ENCODE assay signal across 8 cellular contexts in genomic region chr22:42283288-42284229, GRCh38. TPM values are rescaled to one million over a fixed set of nuclear protein-coding genes. Genes with fewer than 3 reads are reported as not detected.
DNase-seq lines count a peak whose midpoint lies in the region; ATAC-seq and TF ChIP-seq lines count a peak whose summit lies in the region.

No MANE protein-coding gene starts in this region.

- H3K9ac ChIP-seq in endodermal cell (ENCODE audit: extremely low read depth, low read length, poor library complexity, severe bottlenecking): no peak overlapping the region

- no peaks in the 10 kb centered on the region for H3K27me3 Mint-ChIP-seq in Caco-2 (ENCODE audit: insufficient read depth, unreplicated experiment)
- H3K27me3 Mint-ChIP-seq in endodermal cell (ENCODE audit: insufficient read depth): peaks cover 25% of the 10 kb centered on the region
- H3K27me3 Mint-ChIP-seq in nephron (ENCODE audit: low read depth): peaks cover 78% of the 10 kb centered on the region

- peak overlapping the region; percentile 22 for H3K27ac Mint-ChIP-seq in Caco-2 (ENCODE audit: unreplicated experiment)
- H3K27ac Mint-ChIP-seq in endodermal cell: no peak overlapping the region
- peak overlapping the region in 2 of 3 experiments; percentile 41 to 48 for H3K27ac Mint-ChIP-seq in nephron

- POLR2A ChIA-PET in Caco-2 (lab: Charles Lee): interaction anchor here (0.5 to 1.1 kb wide), 5 partner anchors 9 to 795 kb away, joined by 3 to 5 read pairs (median 4); no protein-coding TSS in a partner anchor

- intact Hi-C loops in Caco-2 (cut with micrococcal nuclease; ENCODE audit: unreplicated experiment): loop anchor here (1.0 kb wide), 3 partner anchors 10 to 31 kb away; no protein-coding TSS in a partner anchor
- intact Hi-C loops in uterus (cut with DNase I; ENCODE audit: low total_unique reads): no loop called here

- no peak for TF ChIP-seq POLR2A in uterus (IDR thresholded peaks at IDR 0.05)

- H3K9me3 ChIP-seq in Caco-2 (no peaks in the 10 kb centered on the region), endodermal cell (ENCODE audit: control insufficient read depth, low read length) (no peaks in the 10 kb centered on the region), uterus (no peaks in the 10 kb centered on the region)

- peaks cover 31% of the 10 kb centered on the region for H3K4me1 Mint-ChIP-seq in Caco-2 (ENCODE audit: low read depth, unreplicated experiment)
- peaks cover 18% of the 10 kb centered on the region for H3K4me1 Mint-ChIP-seq in endodermal cell
- peaks cover 20% of the 10 kb centered on the region for H3K4me1 Mint-ChIP-seq in nephron

- peak; percentile 86 to 88 for DNase-seq in Caco-2
- DNase-seq in activated CD4-positive, alpha-beta T cell treated with anti-CD3 and anti-CD28 coated beads for 4 hours: peak; percentile 39 to 55
- DNase-seq in endodermal cell: peak; percentile 75
- DNase-seq in uterus: peak in 1 of 2 donors; percentile 30
- no peak for DNase-seq in cerebellar cortex (ENCODE audit: low spot score)

- H3K27ac ChIP-seq in endodermal cell (ENCODE audit: low read depth, low read length) (peak overlapping the region; percentile 92), uterus (peak overlapping the region in 1 of 2 donors; percentile 34)

- TF ChIP-seq CTCF in Caco-2 (IDR thresholded peaks at IDR 0.05; ENCODE audit: insufficient read depth in 1 of 2, low read depth in 1 of 2, low read length in 1 of 2, severe bottlenecking in 1 of 2, unreplicated experiment in 1 of 2): no peak
- TF ChIP-seq CTCF in endodermal cell (conservative IDR thresholded peaks at IDR 0.05): no peak
- TF ChIP-seq CTCF in nephron (IDR thresholded peaks at IDR 0.05; ENCODE audit: unreplicated experiment in 3 of 3): no peak
- no peak for TF ChIP-seq CTCF in uterus (IDR thresholded peaks at IDR 0.05)

- BruUV-seq in Caco-2 (replicated peaks; lab: Mats Ljungman, UMichigan): no TSS peak

- 14 to 16% methylated on average over 40 to 73 of the region's 73 CpGs for WGBS in endodermal cell (ENCODE audit: insufficient coverage in 1 of 2, insufficient read length in 1 of 2), 2 experiments

- ATAC-seq in GM21367 (IDR thresholded peaks at IDR 0.05; ENCODE audit: unreplicated experiment) (no peak), GM19324 (IDR thresholded peaks at IDR 0.05; ENCODE audit: low FRiP score, unreplicated experiment) (no peak)

- H3K36me3 Mint-ChIP-seq in Caco-2 (ENCODE audit: insufficient read depth, unreplicated experiment) (peaks cover 9% of the 10 kb centered on the region), endodermal cell (ENCODE audit: low read depth) (no peaks in the 10 kb centered on the region), nephron (ENCODE audit: low read depth) (no peaks in the 10 kb centered on the region)

- CTCF ChIA-PET in Caco-2 (lab: Charles Lee): interaction anchor here (0.6 to 1.3 kb wide), 2 partner anchors 20 to 30 kb away, joined by 5 read pairs; no protein-coding TSS in a partner anchor

- H3K36me3 ChIP-seq in Caco-2 (ENCODE audit: control insufficient read depth, insufficient read depth, low read length) (0 out of 2 replicates have a peak, but pooled peaks cover 2% of the 10 kb centered on the region), endodermal cell (ENCODE audit: control insufficient read depth, insufficient read depth, low read length) (no peaks in the 10 kb centered on the region), uterus (no peaks in the 10 kb centered on the region)

- H3K4me1 ChIP-seq in Caco-2: peaks cover 78% of the 10 kb centered on the region
- H3K4me1 ChIP-seq in endodermal cell (ENCODE audit: control insufficient read depth, insufficient read depth, low read length): peaks cover 4% of the 10 kb centered on the region
- no peaks in the 10 kb centered on the region for H3K4me1 ChIP-seq in uterus

- H3K4me3 ChIP-seq in Caco-2 (ENCODE audit: low read depth, low read length) (peak overlapping the region; percentile 41), endodermal cell (ENCODE audit: low read length) (no peak overlapping the region), uterus (peak overlapping the region; percentile 14 to 43)

- H3K9me3 Mint-ChIP-seq in Caco-2 (ENCODE audit: unreplicated experiment) (no peaks in the 10 kb centered on the region), endodermal cell (no peaks in the 10 kb centered on the region), nephron (no peaks in the 10 kb centered on the region)

- H3K27me3 ChIP-seq in Caco-2 (replicated peaks; ENCODE audit: control insufficient read depth, insufficient read depth, low read length) (no peaks in the 10 kb centered on the region), endodermal cell (ENCODE audit: control insufficient read depth, insufficient read depth, low read length, poor library complexity, severe bottlenecking) (peaks cover 11% of the 10 kb centered on the region), uterus (no peaks in the 10 kb centered on the region)

- H3K4me3 Mint-ChIP-seq in Caco-2 (ENCODE audit: unreplicated experiment) (peak overlapping the region; percentile 42), endodermal cell (peak overlapping the region; percentile 35), nephron (peak overlapping the region in 2 of 3 experiments; percentile 61 to 66)

RNA-seq across cellular contexts. Expression of gene TCF20, which starts 13.1 kb away (rescaled TPM):
- total RNA-seq in Caco-2 (2022) (81.7 and 82.7 TPM in 2 replicates), endodermal cell (100 to 1,000 TPM; 113 to 134 TPM), uterus (10 to 100 TPM; 14.4 to 51.7 (median 27.3) TPM)
- 27.9 TPM for polyA plus RNA-seq in endodermal cell (2013, experiment 1 of 2)
- 31.8 TPM for polyA plus RNA-seq in endodermal cell (2013, experiment 2 of 2)
